In the genomic region with DNA sequence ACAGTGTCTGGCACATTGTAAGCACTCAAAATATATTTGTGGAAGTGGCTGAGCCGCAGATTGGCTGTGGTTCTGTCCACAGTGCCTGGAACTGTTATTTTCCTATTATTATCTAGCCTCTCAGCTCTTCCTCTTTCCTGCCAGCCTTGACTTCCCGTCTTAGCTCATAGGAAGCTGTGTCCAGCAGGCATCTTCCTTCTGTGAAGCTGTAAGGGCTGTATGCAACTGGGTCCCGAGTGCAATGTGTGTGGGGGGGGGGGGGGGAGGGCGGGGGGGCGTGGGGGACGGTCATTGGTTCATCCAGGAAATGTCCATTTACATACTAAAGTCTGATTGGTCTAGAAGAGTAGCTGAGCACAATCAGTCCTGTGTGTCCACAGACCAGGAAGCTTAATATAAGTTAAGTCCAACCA, we compare ENCODE assay signal across 8 cellular contexts.
DNase-seq lines count a peak whose midpoint lies in the region; TF ChIP-seq lines count a peak whose summit lies in the region.

No MANE protein-coding gene starts in this region.

- no peaks in the 10 kb centered on the region for H3K27me3 ChIP-seq in colonic mucosa

- no peaks in the 10 kb centered on the region for H3K36me3 ChIP-seq in colonic mucosa

- peak; percentile 63 for DNase-seq in CD14-positive monocyte (ENCODE audit: low spot score)
- DNase-seq in NCI-H226 = peak; percentile 15
- DNase-seq in colonic mucosa = peak; percentile 20
- DNase-seq in midbrain (lab: John Stamatoyannopoulos, UW) = peak; percentile 22
- no peak for DNase-seq in NCI-H526 treated with DMSO at 0.1 percent for 48 hours (lab: John Stamatoyannopoulos, UW)
- DNase-seq in NK-92 (lab: John Stamatoyannopoulos, UW; ENCODE audit: unreplicated experiment) = no peak
- no peak for DNase-seq in NCI-H1105 treated with DMSO at 0.1 percent for 48 hours (lab: John Stamatoyannopoulos, UW)
- DNase-seq in stimulated activated CD4-positive, alpha-beta T cell treated with anti-CD3 and anti-CD28 coated beads, Interleukin-12 subunit alpha, Interleukin-12 subunit beta, amount 100 ng/mL, for 4 hours = no peak

- no peak overlapping the region for H3K4me3 ChIP-seq in colonic mucosa

- peaks cover 0 to 5% (median 3%) of the 10 kb centered on the region in 3 donors for H3K27me3 Mint-ChIP-seq in CD14-positive monocyte (ENCODE audit: low read depth in 3 of 3)

- peaks cover 11% of the 10 kb centered on the region for H3K4me1 Mint-ChIP-seq in CD14-positive monocyte

- H3K27ac ChIP-seq in colonic mucosa = no peak overlapping the region

- intact Hi-C loops in CD14-positive monocyte (cut with micrococcal nuclease) = loop anchor here (10.0 kb wide), 2 partner anchors 115 to 125 kb away; no protein-coding TSS in a partner anchor
- intact Hi-C loops in colonic mucosa (cut with DNase I) = loop anchor here (5.0 kb wide), 1 partner anchor 118 kb away; no protein-coding TSS in a partner anchor

- H3K36me3 Mint-ChIP-seq in CD14-positive monocyte = no peaks in the 10 kb centered on the region

- no peaks in the 10 kb centered on the region for H3K9me3 ChIP-seq in colonic mucosa

- TF ChIP-seq CTCF in CD14-positive monocyte (IDR thresholded peaks at IDR 0.05) (no peak), colonic mucosa (IDR thresholded peaks at IDR 0.05) (no peak)

- H3K9ac ChIP-seq in colonic mucosa (ENCODE audit: low read depth in 2 of 2, low read length in 2 of 2) = no peak overlapping the region

- peak overlapping the region in 1 of 2 donors; percentile 24 for H3K4me3 Mint-ChIP-seq in CD14-positive monocyte

- H3K27ac Mint-ChIP-seq in CD14-positive monocyte = peak overlapping the region in 1 of 7 donors; percentile 22

- no peaks in the 10 kb centered on the region for H3K4me1 ChIP-seq in colonic mucosa

- no peaks in the 10 kb centered on the region for H3K9me3 Mint-ChIP-seq in CD14-positive monocyte

Comparison
In these comparisons a context has a peak if more than half of its experiments do, and no peak if none do; other contexts are left out.
1. DNase-seq: peak in CD14-positive monocyte (single experiment), NCI-H226 (single experiment), colonic mucosa (single experiment) and midbrain (single experiment); none in NCI-H526 treated with DMSO at 0.1 percent for 48 hours (single experiment), NK-92 (single experiment), NCI-H1105 treated with DMSO at 0.1 percent for 48 hours (single experiment) and stimulated activated CD4-positive, alpha-beta T cell treated with anti-CD3 and anti-CD28 coated beads, Interleukin-12 subunit alpha, Interleukin-12 subunit beta, amount 100 ng/mL, for 4 hours (single experiment).